Comparison of ENCODE assay signal across 14 cellular contexts in the genomic region with DNA sequence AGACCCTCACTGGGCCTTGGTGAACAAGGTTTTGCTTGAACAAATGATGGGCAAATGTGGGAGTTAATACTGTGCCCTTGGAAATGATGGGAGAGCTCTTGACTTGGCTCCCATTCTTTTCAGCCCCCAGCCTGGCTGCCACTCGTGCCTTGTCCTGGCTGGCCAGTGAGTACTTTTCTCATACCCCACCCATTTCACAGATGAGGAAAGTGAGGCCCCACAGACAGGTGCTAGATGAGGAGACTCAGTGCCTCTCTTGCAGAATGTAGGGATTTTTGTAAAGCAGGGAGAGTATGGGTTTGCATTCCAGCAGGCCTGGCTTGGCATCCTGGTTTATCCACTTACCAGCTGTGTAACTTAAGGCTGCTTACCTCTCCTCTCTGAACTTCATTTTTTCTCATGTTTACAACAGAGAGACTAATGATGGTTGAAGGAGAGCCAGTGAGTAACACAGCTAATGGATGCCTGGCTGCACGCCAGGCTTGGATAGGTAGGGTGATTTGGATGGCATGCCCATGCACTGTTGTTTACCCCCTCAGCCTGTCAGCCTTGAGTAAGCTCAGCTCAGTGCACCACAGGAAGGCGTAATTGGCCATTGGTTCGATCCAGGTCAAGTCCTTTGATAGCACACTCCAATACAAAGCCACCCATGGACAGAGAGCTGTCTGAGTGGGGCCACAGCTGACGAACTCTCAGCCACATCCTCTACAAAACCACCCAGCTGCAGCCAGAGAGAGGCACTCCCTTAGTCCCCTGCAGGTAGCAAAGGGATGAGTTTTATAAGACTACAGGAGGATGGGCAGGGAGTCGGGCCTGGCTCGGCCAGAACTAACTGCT.
DNase-seq lines count a peak whose midpoint lies in the region; ATAC-seq and TF ChIP-seq lines count a peak whose summit lies in the region.
"Had no signal": no experiment of that assay in that cellular context is flagged by ENCODE, and none has a peak within 500 bp of the region (broad histone marks: within the 10 kb centered on the region; RNA-seq: fewer than 3 reads in every experiment).

No MANE protein-coding gene starts in this region.

- H3K4me3 ChIP-seq in MG63 (no peak overlapping the region), colonic mucosa (no peak overlapping the region)
- H3K4me3 ChIP-seq: lung, SK-N-MC, suprapubic skin had no signal

- H3K9me3 Mint-ChIP-seq in stimulated activated effector memory CD8-positive, alpha-beta T cell treated with anti-CD3 and anti-CD28 coated beads, Interleukin-12 subunit alpha, Interleukin-12 subunit beta, amount 100 ng/mL, for 72 hours, result no peaks in the 10 kb centered on the region

- no peaks in the 10 kb centered on the region for H3K36me3 ChIP-seq in MG63
- H3K36me3 ChIP-seq in colonic mucosa, result no peaks in the 10 kb centered on the region
- H3K36me3 ChIP-seq: suprapubic skin had no signal

- TF ChIP-seq CTCF in colonic mucosa (IDR thresholded peaks at IDR 0.05), result no peak

- H3K4me3 Mint-ChIP-seq in stimulated activated effector memory CD8-positive, alpha-beta T cell treated with anti-CD3 and anti-CD28 coated beads, Interleukin-12 subunit alpha, Interleukin-12 subunit beta, amount 100 ng/mL, for 72 hours, result no peak overlapping the region
- H3K4me3 Mint-ChIP-seq: IgD-negative memory B cell had no signal

- H3K9ac ChIP-seq in colonic mucosa (ENCODE audit: low read depth in 2 of 2, low read length in 2 of 2), result no peak overlapping the region

- H3K4me1 Mint-ChIP-seq in stimulated activated effector memory CD8-positive, alpha-beta T cell treated with anti-CD3 and anti-CD28 coated beads, Interleukin-12 subunit alpha, Interleukin-12 subunit beta, amount 100 ng/mL, for 72 hours, result no peaks in the 10 kb centered on the region
- H3K4me1 Mint-ChIP-seq: IgD-negative memory B cell had no signal

- no peaks in the 10 kb centered on the region for H3K36me3 Mint-ChIP-seq in stimulated activated effector memory CD8-positive, alpha-beta T cell treated with anti-CD3 and anti-CD28 coated beads, Interleukin-12 subunit alpha, Interleukin-12 subunit beta, amount 100 ng/mL, for 72 hours
- H3K36me3 Mint-ChIP-seq: IgD-negative memory B cell had no signal

- intact Hi-C loops in colonic mucosa (cut with DNase I), result no loop called here

- H3K27me3 ChIP-seq in MG63, result no peaks in the 10 kb centered on the region
- H3K27me3 ChIP-seq in colonic mucosa, result no peaks in the 10 kb centered on the region
- H3K27me3 ChIP-seq: suprapubic skin had no signal

- H3K27ac Mint-ChIP-seq in stimulated activated effector memory CD8-positive, alpha-beta T cell treated with anti-CD3 and anti-CD28 coated beads, Interleukin-12 subunit alpha, Interleukin-12 subunit beta, amount 100 ng/mL, for 72 hours, result no peak overlapping the region
- H3K27ac Mint-ChIP-seq: IgD-negative memory B cell had no signal

- ATAC-seq in stimulated activated effector memory CD8-positive, alpha-beta T cell treated with anti-CD3 and anti-CD28 coated beads, Interleukin-12 subunit alpha, Interleukin-12 subunit beta, amount 100 ng/mL, for 72 hours, result peak; percentile 48
- ATAC-seq in HG03095 (IDR thresholded peaks at IDR 0.05; ENCODE audit: unreplicated experiment) (no peak), HG02970 (IDR thresholded peaks at IDR 0.05; ENCODE audit: low FRiP score, unreplicated experiment) (no peak), GM19463 (IDR thresholded peaks at IDR 0.05; ENCODE audit: unreplicated experiment) (no peak)

- no peaks in the 10 kb centered on the region for H3K4me1 ChIP-seq in colonic mucosa
- H3K4me1 ChIP-seq: suprapubic skin had no signal

- DNase-seq in MG63 (peak; percentile 27), NCI-H345 (lab: John Stamatoyannopoulos, UW) (peak; percentile 79), colonic mucosa (peak; percentile 14), hepatic stellate cell (ENCODE audit: low spot score) (no peak)
- DNase-seq in stimulated activated effector memory CD8-positive, alpha-beta T cell treated with anti-CD3 and anti-CD28 coated beads, Interleukin-12 subunit alpha, Interleukin-12 subunit beta, amount 100 ng/mL, for 72 hours (ENCODE audit: low spot score in 2 of 2), result peak in 1 of 2 donors; percentile 13
- DNase-seq: activated CD8-positive, alpha-beta memory T cell treated with anti-CD3 and anti-CD28 coated beads, Interleukin-2, amount 50 U/mL, for 4 hours; foreskin melanocyte had no signal

- H3K9me3 ChIP-seq in MG63 (no peaks in the 10 kb centered on the region), colonic mucosa (no peaks in the 10 kb centered on the region)
- H3K9me3 ChIP-seq: suprapubic skin had no signal

- no peak overlapping the region for H3K27ac ChIP-seq in colonic mucosa
- H3K27ac ChIP-seq: SK-N-MC, suprapubic skin had no signal
